ENCODE assay signal across 8 cellular contexts in the genomic region with DNA sequence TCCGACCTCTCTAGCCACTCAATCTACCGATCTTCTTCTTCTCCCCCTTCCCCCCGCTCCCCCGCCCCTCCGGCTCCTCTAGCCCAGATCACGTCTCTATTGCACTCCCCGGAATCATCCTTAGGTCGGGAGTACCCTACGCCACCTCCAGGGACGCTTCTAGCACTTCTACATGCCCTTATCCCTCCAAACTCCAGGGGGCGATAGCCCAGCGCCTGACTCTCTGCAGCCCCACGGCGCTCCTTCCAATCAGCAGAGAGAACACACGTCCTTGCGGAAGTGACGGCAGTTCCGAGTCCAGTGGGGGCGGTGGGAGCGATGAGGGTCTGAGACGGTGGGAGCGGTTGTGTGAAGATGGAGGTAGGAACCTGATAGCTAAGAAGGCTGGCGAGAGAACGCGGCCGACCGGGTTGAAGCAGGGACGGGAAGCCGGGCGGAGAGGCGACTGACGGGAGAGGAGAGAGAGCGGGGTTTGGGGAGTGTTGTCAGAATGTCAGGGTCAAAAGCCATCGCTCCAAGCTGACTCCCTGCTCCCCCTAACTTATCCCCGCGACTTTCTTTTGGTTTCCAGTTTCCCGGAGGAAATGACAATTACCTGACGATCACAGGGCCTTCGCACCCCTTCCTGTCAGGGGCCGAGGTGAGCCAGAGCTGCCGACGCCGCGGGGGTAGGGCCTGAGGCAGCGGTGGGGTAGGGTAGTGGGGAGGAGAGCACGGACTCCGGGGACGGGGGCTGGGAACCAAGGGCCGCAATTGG. TPM values are rescaled to one million over a fixed set of nuclear protein-coding genes. Genes with fewer than 3 reads are reported as not detected.
DNase-seq lines count a peak whose midpoint lies in the region; ATAC-seq and TF ChIP-seq lines count a peak whose summit lies in the region.

A gene (minus strand): TSS at position 35 of the 757 bp plus-strand sequence. CDS start 87 bp downstream, outside the sequence.
A gene (plus strand): TSS at position 271 of the 757 bp plus-strand sequence. CDS start 84 bp downstream, at position 355.

- H3K27ac ChIP-seq in ovary (peak within 1 kb of the TSS; percentile 58 to 66), tibial artery (peak within 1 kb of the TSS; percentile 84 to 94)

- peak within 1 kb of the TSS; percentile 97 for H3K27ac Mint-ChIP-seq in activated naive CD8-positive, alpha-beta T cell treated with anti-CD3 and anti-CD28 coated beads for 36 hours

- TF ChIP-seq POLR2A in ovary (IDR thresholded peaks at IDR 0.05) = peak; percentile 80

- H3K36me3 Mint-ChIP-seq in activated naive CD8-positive, alpha-beta T cell treated with anti-CD3 and anti-CD28 coated beads for 36 hours = peaks cover 8% of the 10 kb centered on the region

- TF ChIP-seq CTCF in GM10266 (IDR thresholded peaks at IDR 0.05; ENCODE audit: control insufficient read depth, insufficient read depth, low read depth, missing control alignments) (peak; percentile 95), ovary (IDR thresholded peaks at IDR 0.05) (peak; percentile 96 to 99 (median 98)), tibial artery (IDR thresholded peaks at IDR 0.05) (peak; percentile 99)

- peak within 1 kb of the TSS; percentile 100 for H3K4me3 Mint-ChIP-seq in activated naive CD8-positive, alpha-beta T cell treated with anti-CD3 and anti-CD28 coated beads for 36 hours

- ATAC-seq in HG02571 (IDR thresholded peaks at IDR 0.05; ENCODE audit: unreplicated experiment) (peak; percentile 99), SK-N-SH treated with all-trans-retinoic acid at 6 μM for 48 hours (peak; percentile 99)

- H3K4me3 ChIP-seq in ovary (peak within 1 kb of the TSS; percentile 79), tibial artery (peak within 1 kb of the TSS; percentile 76 to 90)

- DNase-seq in GM10266 (ENCODE audit: extremely low spot score) = peak; percentile 91
- DNase-seq in NCI-H1048 (lab: John Stamatoyannopoulos, UW) = peak; percentile 90
- DNase-seq in activated naive CD8-positive, alpha-beta T cell treated with anti-CD3 and anti-CD28 coated beads for 36 hours = peak; percentile 95
- DNase-seq in head of caudate nucleus = peak; percentile 93 to 100 (median 98)
- peak; percentile 92 to 96 (median 94) for DNase-seq in ovary
- peak; percentile 97 to 98 for DNase-seq in tibial artery

- intact Hi-C loops in head of caudate nucleus (cut with DNase I) (loop anchor here (1.0 to 2.0 kb wide), 2 partner anchors 21 to 34 kb away; a partner anchor contains a TSS), ovary (cut with DNase I) (loop anchor here in 1 of 4 donors (2.0 kb wide), 1 partner anchor 20 kb away; a partner anchor contains a TSS), tibial artery (cut with DNase I; ENCODE audit: low total_unique reads) (no loop called here)

- H3K4me1 Mint-ChIP-seq in activated naive CD8-positive, alpha-beta T cell treated with anti-CD3 and anti-CD28 coated beads for 36 hours = peaks cover 21% of the 10 kb centered on the region

- no peaks in the 10 kb centered on the region for H3K27me3 Mint-ChIP-seq in activated naive CD8-positive, alpha-beta T cell treated with anti-CD3 and anti-CD28 coated beads for 36 hours

- no peaks in the 10 kb centered on the region for H3K9me3 Mint-ChIP-seq in activated naive CD8-positive, alpha-beta T cell treated with anti-CD3 and anti-CD28 coated beads for 36 hours

- H3K36me3 ChIP-seq in ovary (no peaks in the 10 kb centered on the region), tibial artery (peaks cover 4 to 38% (median 32%) of the 10 kb centered on the region in 3 donors)

- H3K27me3 ChIP-seq in ovary (no peaks in the 10 kb centered on the region), tibial artery (no peaks in the 10 kb centered on the region)

- H3K4me1 ChIP-seq in ovary (ENCODE audit: insufficient read depth) = peaks cover 5% of the 10 kb centered on the region
- H3K4me1 ChIP-seq in tibial artery = peaks cover 0 to 28% (median 17%) of the 10 kb centered on the region in 4 donors

- TF ChIP-seq EP300 in ovary (IDR thresholded peaks at IDR 0.05) = peak; percentile 35

- WGBS in ovary, 3 donors = 0 to 1% (median 0%) methylated on average over 49 of the region's 49 CpGs

- H3K9me3 ChIP-seq in ovary = no peaks in the 10 kb centered on the region
- H3K9me3 ChIP-seq in tibial artery = no peaks in the 10 kb centered on the region

TF ChIP-seq in SK-N-SH treated with all-trans-retinoic acid at 6 μM for 48 hours, 23 proteins besides CTCF, POLR2A, EP300 and RAD21:
- TF ChIP-seq GLIS3 (CRISPR knock-in tag; IDR thresholded peaks at IDR 0.05) = 0 out of 2 replicates have a peak, but pooled peaks have one; percentile 33
- TF ChIP-seq, protein P1, sequence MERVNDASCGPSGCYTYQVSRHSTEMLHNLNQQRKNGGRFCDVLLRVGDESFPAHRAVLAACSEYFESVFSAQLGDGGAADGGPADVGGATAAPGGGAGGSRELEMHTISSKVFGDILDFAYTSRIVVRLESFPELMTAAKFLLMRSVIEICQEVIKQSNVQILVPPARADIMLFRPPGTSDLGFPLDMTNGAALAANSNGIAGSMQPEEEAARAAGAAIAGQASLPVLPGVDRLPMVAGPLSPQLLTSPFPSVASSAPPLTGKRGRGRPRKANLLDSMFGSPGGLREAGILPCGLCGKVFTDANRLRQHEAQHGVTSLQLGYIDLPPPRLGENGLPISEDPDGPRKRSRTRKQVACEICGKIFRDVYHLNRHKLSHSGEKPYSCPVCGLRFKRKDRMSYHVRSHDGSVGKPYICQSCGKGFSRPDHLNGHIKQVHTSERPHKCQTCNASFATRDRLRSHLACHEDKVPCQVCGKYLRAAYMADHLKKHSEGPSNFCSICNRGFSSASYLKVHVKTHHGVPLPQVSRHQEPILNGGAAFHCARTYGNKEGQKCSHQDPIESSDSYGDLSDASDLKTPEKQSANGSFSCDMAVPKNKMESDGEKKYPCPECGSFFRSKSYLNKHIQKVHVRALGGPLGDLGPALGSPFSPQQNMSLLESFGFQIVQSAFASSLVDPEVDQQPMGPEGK (CRISPR knock-in tag; IDR thresholded peaks at IDR 0.05; ENCODE audit: borderline replicate concordance) = no peak

RNA-seq across cellular contexts. Expression of the first gene that starts in this region (rescaled TPM):
- 10 to 100 TPM; 17.3 to 21.0 TPM for total RNA-seq in activated naive CD8-positive, alpha-beta T cell treated with anti-CD3 and anti-CD28 coated beads for 36 hours
- total RNA-seq in ovary = 10 to 100 TPM; 18.4 to 28.7 (median 25.0) TPM
- 10 to 100 TPM; 15.8 to 53.7 TPM for polyA plus RNA-seq in ovary

RNA-seq across cellular contexts. Expression of the second gene that starts in this region (rescaled TPM):
- 10 to 100 TPM; 76.5 to 78.0 TPM for total RNA-seq in activated naive CD8-positive, alpha-beta T cell treated with anti-CD3 and anti-CD28 coated beads for 36 hours
- 10 to 100 TPM; 22.7 to 75.3 (median 64.4) TPM for total RNA-seq in ovary
- polyA plus RNA-seq in ovary = 10 to 100 TPM; 21.8 to 73.8 TPM

Comparison
In these comparisons a context has a peak if more than half of its experiments do, and no peak if none do; other contexts are left out.
1. Peak in every context shown above with its lines: DNase-seq, ATAC-seq, H3K4me3 ChIP-seq and H3K27ac ChIP-seq.